Comparison of ENCODE assay signal across 8 cellular contexts in the genomic region with DNA sequence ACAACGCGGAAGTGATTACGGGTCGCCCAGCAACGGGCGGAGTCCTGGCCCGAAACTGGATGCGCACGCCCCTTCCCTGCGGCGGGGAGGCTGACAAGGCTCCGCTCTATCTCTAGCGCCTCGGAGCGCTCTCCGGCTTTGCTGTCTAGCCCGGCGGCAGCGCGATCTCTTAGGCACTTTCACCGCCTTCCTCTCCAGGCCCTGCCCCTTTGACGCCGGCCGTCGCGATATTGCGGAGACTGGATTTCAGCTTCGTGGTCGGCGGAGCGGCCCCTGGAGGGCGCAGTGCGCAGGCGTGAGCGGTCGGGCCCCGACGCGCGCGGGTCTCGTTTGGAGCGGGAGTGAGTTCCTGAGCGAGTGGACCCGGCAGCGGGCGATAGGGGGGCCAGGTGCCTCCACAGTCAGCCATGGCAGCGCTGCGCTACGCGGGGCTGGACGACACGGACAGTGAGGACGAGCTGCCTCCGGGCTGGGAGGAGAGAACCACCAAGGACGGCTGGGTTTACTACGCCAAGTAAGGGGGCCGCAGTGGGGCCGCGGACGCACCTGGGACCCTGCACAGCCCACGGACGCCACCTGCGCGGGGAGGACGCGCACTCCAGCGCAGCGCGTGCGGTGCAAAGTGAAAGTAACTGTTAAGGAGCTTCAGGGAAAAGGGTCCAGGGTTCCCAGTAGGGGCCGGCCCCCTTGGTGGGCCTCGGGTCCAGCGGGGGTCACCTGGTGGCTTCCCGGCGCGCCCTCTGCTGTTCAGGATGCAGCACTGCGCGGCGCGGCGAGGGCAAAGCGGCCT. TPM values are rescaled to one million over a fixed set of nuclear protein-coding genes. Genes with fewer than 3 reads are reported as not detected.
DNase-seq lines count a peak whose midpoint lies in the region; ATAC-seq and TF ChIP-seq lines count a peak whose summit lies in the region.

A gene (plus strand): TSS at position 283 of the 790 bp plus-strand sequence.

- H3K4me1 ChIP-seq in adipocyte (ENCODE audit: control insufficient read depth, insufficient read depth, low read length) = peaks cover 4% of the 10 kb centered on the region

- peak within 1 kb of the TSS; percentile 94 for H3K9ac ChIP-seq in adipocyte (ENCODE audit: low read length)

- peak within 1 kb of the TSS; percentile 89 for H3K4me3 Mint-ChIP-seq in type B pancreatic cell

- no peaks in the 10 kb centered on the region for H3K36me3 ChIP-seq in adipocyte (ENCODE audit: control insufficient read depth, insufficient read depth, low read length, severe bottlenecking)

- H3K27me3 Mint-ChIP-seq in type B pancreatic cell = no peaks in the 10 kb centered on the region

- H3K9me3 ChIP-seq in adipocyte (ENCODE audit: control insufficient read depth, low read length) = peaks cover 3% of the 10 kb centered on the region

- H3K27ac Mint-ChIP-seq in type B pancreatic cell = peak within 1 kb of the TSS; percentile 85

- H3K9me3 Mint-ChIP-seq in type B pancreatic cell = no peaks in the 10 kb centered on the region

- intact Hi-C loops in cardiac septum (cut with DNase I) = loop anchor here (10.0 kb wide), 1 partner anchor 425 kb away; no protein-coding TSS in a partner anchor

- DNase-seq in NCI-H1417 (lab: John Stamatoyannopoulos, UW) (peak; percentile 93 to 98 (median 95)), T follicular helper cell (ENCODE audit: low read depth) (peak; percentile 95), adipocyte (ENCODE audit: low read depth) (peak; percentile 99), cardiac septum (ENCODE audit: low spot score) (peak; percentile 97), pons (ENCODE audit: low spot score) (peak; percentile 96), type B pancreatic cell (ENCODE audit: extremely low spot score, unreplicated experiment) (peak; percentile 98)

- peaks cover 18% of the 10 kb centered on the region for H3K4me1 Mint-ChIP-seq in type B pancreatic cell (ENCODE audit: unreplicated experiment)

- TF ChIP-seq CTCF in GM12874 (IDR thresholded peaks at IDR 0.05; ENCODE audit: insufficient read depth, low read depth, low read length) (peak; percentile 90), type B pancreatic cell (conservative IDR thresholded peaks at IDR 0.05) (peak; percentile 96)

- H3K36me3 Mint-ChIP-seq in type B pancreatic cell = no peaks in the 10 kb centered on the region

- no peaks in the 10 kb centered on the region for H3K27me3 ChIP-seq in adipocyte (replicated peaks; ENCODE audit: control insufficient read depth, insufficient read depth, low read length)

- ATAC-seq in HG02763 (IDR thresholded peaks at IDR 0.05; ENCODE audit: unreplicated experiment) = peak; percentile 96

- H3K4me3 ChIP-seq in adipocyte (ENCODE audit: low read length) = peak within 1 kb of the TSS; percentile 98

RNA-seq across cellular contexts. Expression of the gene that starts here (rescaled TPM):
- total RNA-seq in cardiac septum (8.6 TPM), type B pancreatic cell (ENCODE audit: low replicate concordance) (12.6 and 28.2 TPM in 2 replicates)

Comparison
In these comparisons a context has a peak if more than half of its experiments do, and no peak if none do; other contexts are left out.
1. Peak in every context shown above with its lines: DNase-seq, ATAC-seq and H3K4me3 ChIP-seq.